In the genomic region with DNA sequence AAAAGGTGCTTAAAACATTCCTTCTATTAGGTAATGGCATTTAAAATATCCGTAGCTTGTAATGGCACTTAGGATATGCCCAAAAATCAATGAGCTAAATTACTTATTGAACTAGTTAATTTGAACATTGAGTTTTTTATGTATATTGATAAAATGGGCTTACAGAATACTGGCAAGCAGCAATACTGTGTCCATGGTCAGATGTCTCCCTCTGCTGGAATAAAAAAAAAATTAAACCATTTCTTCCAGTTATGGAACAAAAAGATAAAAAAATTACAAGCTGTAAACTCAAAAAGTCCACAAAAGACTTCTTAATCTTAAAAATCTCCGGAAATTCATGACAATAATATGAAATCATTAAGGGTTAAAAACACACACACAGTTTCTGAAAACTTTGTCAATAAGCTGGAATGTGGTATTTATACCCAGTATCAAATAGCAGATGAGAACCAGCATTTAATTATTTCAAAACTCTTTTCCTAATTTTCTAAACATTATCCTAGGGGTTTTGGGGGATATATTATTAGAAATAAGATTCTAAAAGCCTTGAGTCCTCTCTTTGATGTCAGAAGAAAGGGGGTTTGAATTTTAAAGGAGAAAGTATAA, we compare ENCODE assay signal across 9 cellular contexts. TPM values are rescaled to one million over a fixed set of nuclear protein-coding genes. Genes with fewer than 3 reads are reported as not detected.
DNase-seq lines count a peak whose midpoint lies in the region; ATAC-seq, FAIRE-seq and TF ChIP-seq lines count a peak whose summit lies in the region.
"Had no signal": no experiment of that assay in that cellular context is flagged by ENCODE, and none has a peak within 500 bp of the region (broad histone marks: within the 10 kb centered on the region; RNA-seq: fewer than 3 reads in every experiment).

No MANE protein-coding gene starts in this region.

- peaks cover 2% of the 10 kb centered on the region for H3K4me1 Mint-ChIP-seq in activated T-cell treated with anti-CD3 and anti-CD28 coated beads, Interleukin-2, amount 50 U/mL, for 24 hours (ENCODE audit: low read depth)
- H3K4me1 Mint-ChIP-seq in effector memory CD8-positive, alpha-beta T cell (ENCODE audit: low read depth in 2 of 2): no peaks in the 10 kb centered on the region
- H3K4me1 Mint-ChIP-seq: activated naive CD4-positive, alpha-beta T cell treated with anti-CD3 and anti-CD28 coated beads, Interleukin-2, amount 50 U/mL, for 24 hours had no signal

- DNase-seq in BJ (ENCODE audit: low read depth) (no peak), HEK293T (ENCODE audit: extremely low spot score) (peak; percentile 36), SK-N-DZ (ENCODE audit: low spot score) (peak; percentile 41), keratinocyte (ENCODE audit: low read depth, low spot score) (no peak)
- DNase-seq in activated T-cell treated with anti-CD3 and anti-CD28 coated beads, Interleukin-2, amount 50 U/mL, for 24 hours: no peak
- DNase-seq in effector memory CD8-positive, alpha-beta T cell: no peak

- H3K4me2 ChIP-seq in keratinocyte (ENCODE audit: control insufficient read depth, extremely low read depth, insufficient read depth, low read depth, low read length): no peak overlapping the region

- peaks cover 3% of the 10 kb centered on the region for H3K36me3 Mint-ChIP-seq in activated T-cell treated with anti-CD3 and anti-CD28 coated beads, Interleukin-2, amount 50 U/mL, for 24 hours (ENCODE audit: low read depth)
- no peaks in the 10 kb centered on the region for H3K36me3 Mint-ChIP-seq in effector memory CD8-positive, alpha-beta T cell (ENCODE audit: insufficient read depth)
- H3K36me3 Mint-ChIP-seq: activated naive CD4-positive, alpha-beta T cell treated with anti-CD3 and anti-CD28 coated beads, Interleukin-2, amount 50 U/mL, for 24 hours had no signal

- FAIRE-seq in keratinocyte (lab: Jason Lieb, UNC): no peak

- no peak overlapping the region for H3K9ac ChIP-seq in keratinocyte (ENCODE audit: control insufficient read depth, extremely low read depth, insufficient read depth, low read length)

- peak; percentile 44 for TF ChIP-seq CTCF in BJ (IDR thresholded peaks at IDR 0.05; ENCODE audit: insufficient read depth, low read depth, low read length)
- TF ChIP-seq CTCF in keratinocyte (optimal IDR thresholded peaks at IDR 0.05 in 1 of 3, IDR thresholded peaks at IDR 0.05 in 1 of 3, conservative IDR thresholded peaks at IDR 0.05 in 1 of 3; ENCODE audit: extremely low read depth in 1 of 3, insufficient read depth in 2 of 3, low read length in 3 of 3): peak in 2 of 3 experiments; percentile 36 to 41

- H3K4me3 ChIP-seq in BJ (ENCODE audit: low read depth, low read length) (no peak overlapping the region), keratinocyte (ENCODE audit: control insufficient read depth in 2 of 3, extremely low read depth in 1 of 3, insufficient read depth in 2 of 3, low read depth in 1 of 3, low read length in 3 of 3) (no peak overlapping the region)

- H3K27ac ChIP-seq in keratinocyte (ENCODE audit: control insufficient read depth, insufficient read depth, low read length): no peak overlapping the region

- H3K36me3 ChIP-seq in BJ (ENCODE audit: control insufficient read depth, insufficient read depth, low read length) (no peaks in the 10 kb centered on the region), keratinocyte (ENCODE audit: control insufficient read depth in 2 of 2, extremely low read depth in 1 of 2, insufficient read depth in 2 of 2, low read length in 2 of 2) (no peaks in the 10 kb centered on the region)

- H3K27me3 ChIP-seq in BJ (ENCODE audit: control insufficient read depth, insufficient read depth, low read length) (no peaks in the 10 kb centered on the region; the same call in 1 of the 2 replicates), keratinocyte (ENCODE audit: control insufficient read depth, extremely low read depth, insufficient read depth, low read length) (no peaks in the 10 kb centered on the region)

- no peak overlapping the region for H3K4me3 Mint-ChIP-seq in activated T-cell treated with anti-CD3 and anti-CD28 coated beads, Interleukin-2, amount 50 U/mL, for 24 hours
- no peak overlapping the region for H3K4me3 Mint-ChIP-seq in effector memory CD8-positive, alpha-beta T cell
- H3K4me3 Mint-ChIP-seq: activated naive CD4-positive, alpha-beta T cell treated with anti-CD3 and anti-CD28 coated beads, Interleukin-2, amount 50 U/mL, for 24 hours had no signal

- H3K9me3 Mint-ChIP-seq in activated T-cell treated with anti-CD3 and anti-CD28 coated beads, Interleukin-2, amount 50 U/mL, for 24 hours: peaks cover 6% of the 10 kb centered on the region
- H3K9me3 Mint-ChIP-seq in effector memory CD8-positive, alpha-beta T cell: no peaks in the 10 kb centered on the region

- no peak overlapping the region for H2AFZ ChIP-seq in keratinocyte (ENCODE audit: control insufficient read depth, low read length)

- no peak overlapping the region for H3K27ac Mint-ChIP-seq in activated T-cell treated with anti-CD3 and anti-CD28 coated beads, Interleukin-2, amount 50 U/mL, for 24 hours
- no peak overlapping the region for H3K27ac Mint-ChIP-seq in effector memory CD8-positive, alpha-beta T cell
- H3K27ac Mint-ChIP-seq: activated naive CD4-positive, alpha-beta T cell treated with anti-CD3 and anti-CD28 coated beads, Interleukin-2, amount 50 U/mL, for 24 hours had no signal

- POLR2A ChIA-PET in BJ (lab: Charles Lee): no interaction called here
- POLR2A ChIA-PET in HEK293T (lab: Yijun Ruan, JAX): interaction anchor here (0.7 kb wide), 1 partner anchor 1492 kb away, joined by 3 read pairs; no protein-coding TSS in a partner anchor

- H3K4me1 ChIP-seq in keratinocyte (ENCODE audit: control insufficient read depth, extremely low read depth, insufficient read depth, low read length): no peaks in the 10 kb centered on the region

- no peaks in the 10 kb centered on the region for H3K79me2 ChIP-seq in keratinocyte (ENCODE audit: control insufficient read depth, insufficient read depth, low read length)

- H3K9me3 ChIP-seq in keratinocyte (ENCODE audit: control insufficient read depth, low read depth, low read length): no peaks in the 10 kb centered on the region

- H3K9me1 ChIP-seq in keratinocyte (ENCODE audit: control insufficient read depth, extremely low read depth, insufficient read depth, low read length): no peaks in the 10 kb centered on the region

- dilution Hi-C loops in keratinocyte (cut with MboI; ENCODE audit: extremely low pct_ligation_motif_present, low sequenced_read_pairs): no loop called here

- H3K27me3 Mint-ChIP-seq in activated T-cell treated with anti-CD3 and anti-CD28 coated beads, Interleukin-2, amount 50 U/mL, for 24 hours: peaks cover 17% of the 10 kb centered on the region
- peaks cover 52 to 63% of the 10 kb centered on the region in 2 donors for H3K27me3 Mint-ChIP-seq in effector memory CD8-positive, alpha-beta T cell

- CTCF ChIA-PET in BJ (lab: Yijun Ruan, JAX) (interaction anchor here (0.9 to 1.3 kb wide), 3 partner anchors 16 to 21 kb away, joined by 3 to 4 read pairs (median 4); no protein-coding TSS in a partner anchor), HEK293T (lab: Yijun Ruan, JAX) (interaction anchor here (0.6 to 1.2 kb wide), 6 partner anchors 13 to 1642 kb away, joined by 3 to 5 read pairs (median 4); no protein-coding TSS in a partner anchor)

- H4K20me1 ChIP-seq in keratinocyte (ENCODE audit: control insufficient read depth, extremely low read depth, insufficient read depth, low read length): no peaks in the 10 kb centered on the region

- ATAC-seq in effector memory CD8-positive, alpha-beta T cell (replicated peaks): no peak
- ATAC-seq in GM21723 (IDR thresholded peaks at IDR 0.05; ENCODE audit: unreplicated experiment) (no peak), GM19463 (IDR thresholded peaks at IDR 0.05; ENCODE audit: unreplicated experiment) (no peak)

TF ChIP-seq in HEK293T, 16 proteins besides CTCF, POLR2A, EP300 and RAD21:
- peak; percentile 45; the same call in 1 of the 2 replicates for TF ChIP-seq ZNF384 (IDR thresholded peaks at IDR 0.05)
- no peak for TF ChIP-seq SUZ12 (IDR thresholded peaks at IDR 0.05)
- TF ChIP-seq NFRKB (IDR thresholded peaks at IDR 0.05): no peak
TF ChIP-seq in HEK293T: peak in this region for 1.

RNA-seq across cellular contexts. Expression of a gene that starts 21.5 kb away (rescaled TPM):
- 86.0 and 112 TPM in 2 replicates for polyA plus RNA-seq in BJ (2011; rRNA removed)
- polyA minus RNA-seq in BJ (2011; rRNA and poly(A)+ RNA removed): 29.5 and 35.8 TPM in 2 replicates
- 204 and 273 TPM in 2 replicates for polyA plus RNA-seq in SK-N-DZ (2014; cell fraction: cytosol; rRNA removed)
- polyA plus RNA-seq in SK-N-DZ (2014; cell fraction: nucleus; rRNA removed): 142 and 148 TPM in 2 replicates
- 94.3 to 133 TPM (median 130 TPM) in 3 replicates for polyA plus RNA-seq in keratinocyte
- 227 TPM for polyA plus RNA-seq in keratinocyte (2011; ENCODE audit: low read depth)
- polyA plus RNA-seq in keratinocyte (2011; cell fraction: cytosol; rRNA removed): 90.6 and 134 TPM in 2 replicates
- polyA plus RNA-seq in keratinocyte (2011; cell fraction: nucleus; rRNA removed): 71.3 and 84.8 TPM in 2 replicates
- polyA plus RNA-seq in keratinocyte (2012; ENCODE audit: low replicate concordance): 131 and 139 TPM in 2 replicates
- 26.9 to 91.9 TPM (median 60.6 TPM) in 3 replicates for polyA minus RNA-seq in keratinocyte
- polyA minus RNA-seq in keratinocyte (2011; cell fraction: cytosol; rRNA and poly(A)+ RNA removed): 83.6 TPM
- 26.4 and 52.6 TPM in 2 replicates for polyA minus RNA-seq in keratinocyte (2011; cell fraction: nucleus; rRNA and poly(A)+ RNA removed)

Comparison
In these comparisons a context has a peak if more than half of its experiments do, and no peak if none do; other contexts are left out.
1. DNase-seq: peak in HEK293T (single experiment) and SK-N-DZ (single experiment); none in BJ (single experiment), keratinocyte (single experiment), activated T-cell treated with anti-CD3 and anti-CD28 coated beads, Interleukin-2, amount 50 U/mL, for 24 hours (single experiment) and effector memory CD8-positive, alpha-beta T cell (0 of 3).